In genomic region chr17:79812206-79812968, GRCh38 we compare ENCODE assay signal across 8 cellular contexts. TPM values are rescaled to one million over a fixed set of nuclear protein-coding genes. Genes with fewer than 3 reads are reported as not detected.
DNase-seq lines count a peak whose midpoint lies in the region; ATAC-seq and TF ChIP-seq lines count a peak whose summit lies in the region.

No MANE protein-coding gene starts in this region.

- peak; percentile 21 for DNase-seq in NCI-H748 (lab: John Stamatoyannopoulos, UW; ENCODE audit: unreplicated experiment)
- DNase-seq in NCI-H748 treated with DMSO at 0.1 percent for 48 hours (lab: John Stamatoyannopoulos, UW) = no peak
- DNase-seq in effector memory CD8-positive, alpha-beta T cell = no peak
- DNase-seq in retina = peak; percentile 74
- no peak for DNase-seq in cerebellum (ENCODE audit: low spot score)
- no peak for DNase-seq in cerebellar cortex (ENCODE audit: low spot score)
- DNase-seq in stimulated activated CD4-positive, alpha-beta T cell treated with anti-CD3 and anti-CD28 coated beads, Interleukin-1b, Interleukin-23, amount 100 ng/mL, for 48 hours = no peak

- H3K4me3 ChIP-seq in OCI-LY1 (ENCODE audit: low read depth, low read length, poor library complexity, severe bottlenecking) = peak overlapping the region; percentile 67

- no peaks in the 10 kb centered on the region for H3K9me2 ChIP-seq in OCI-LY1 (ENCODE audit: low read depth, low read length)

- peak overlapping the region; percentile 92 for H3K4me2 ChIP-seq in OCI-LY1 (ENCODE audit: low read length)

- H3K4me3 Mint-ChIP-seq in effector memory CD8-positive, alpha-beta T cell = peak overlapping the region; percentile 63 to 70

- peak overlapping the region; percentile 79 for H3K27ac ChIP-seq in OCI-LY1 (ENCODE audit: low read depth, low read length, poor library complexity, severe bottlenecking)

- no peak for ATAC-seq in effector memory CD8-positive, alpha-beta T cell (replicated peaks)

- H3K9ac ChIP-seq in OCI-LY1 (ENCODE audit: low read length) = peak overlapping the region; percentile 79

- no peak for TF ChIP-seq CTCF in OCI-LY1 (IDR thresholded peaks at IDR 0.05; ENCODE audit: low read length)

- no peaks in the 10 kb centered on the region for H4K20me1 ChIP-seq in OCI-LY1 (ENCODE audit: insufficient read depth, low read length)

- H3K27me3 Mint-ChIP-seq in effector memory CD8-positive, alpha-beta T cell = peaks cover 57 to 81% of the 10 kb centered on the region in 2 donors

- H3K4me1 ChIP-seq in OCI-LY1 (ENCODE audit: insufficient read depth, low read length, severe bottlenecking) = peaks cover 38% of the 10 kb centered on the region

- peaks cover 27% of the 10 kb centered on the region for H3K36me3 Mint-ChIP-seq in effector memory CD8-positive, alpha-beta T cell (ENCODE audit: insufficient read depth)

- no peaks in the 10 kb centered on the region for H3K36me3 ChIP-seq in OCI-LY1 (ENCODE audit: insufficient read depth, low read length)

- H3K27ac Mint-ChIP-seq in effector memory CD8-positive, alpha-beta T cell = no peak overlapping the region

- H3K9me3 ChIP-seq in OCI-LY1 (ENCODE audit: low read length) = no peaks in the 10 kb centered on the region

- H3K4me1 Mint-ChIP-seq in effector memory CD8-positive, alpha-beta T cell (ENCODE audit: low read depth in 2 of 2) = peaks cover 21 to 24% of the 10 kb centered on the region in 2 donors

- no peaks in the 10 kb centered on the region for H3K79me2 ChIP-seq in OCI-LY1 (ENCODE audit: insufficient read depth, low read length)

- no peak overlapping the region for H2AFZ ChIP-seq in OCI-LY1 (ENCODE audit: low read length)

- no peaks in the 10 kb centered on the region for H3F3A ChIP-seq in OCI-LY1 (ENCODE audit: insufficient read depth, low read length)

- H3K27me3 ChIP-seq in OCI-LY1 (ENCODE audit: insufficient read depth, low read length) = no peaks in the 10 kb centered on the region

- no peaks in the 10 kb centered on the region for H3K9me3 Mint-ChIP-seq in effector memory CD8-positive, alpha-beta T cell

RNA-seq across cellular contexts. Expression of gene CBX8, which starts 15.5 kb away (rescaled TPM):
- 7.4 TPM for total RNA-seq in cerebellum

RNA-seq across cellular contexts. Expression of gene CBX4, which starts 26.9 kb away (rescaled TPM):
- total RNA-seq in cerebellum = 15.4 TPM

RNA-seq across cellular contexts. Expression of gene CBX2, which starts 34.4 kb away (rescaled TPM):
- total RNA-seq in cerebellum = 19.9 TPM

Comparison
In these comparisons a context has a peak if more than half of its experiments do, and no peak if none do; other contexts are left out.
1. DNase-seq: peak in NCI-H748 (single experiment) and retina (single experiment); none in NCI-H748 treated with DMSO at 0.1 percent for 48 hours (single experiment), effector memory CD8-positive, alpha-beta T cell (0 of 3), cerebellum (single experiment), cerebellar cortex (single experiment) and stimulated activated CD4-positive, alpha-beta T cell treated with anti-CD3 and anti-CD28 coated beads, Interleukin-1b, Interleukin-23, amount 100 ng/mL, for 48 hours (single experiment).